Comparison of ENCODE assay signal across 9 cellular contexts in the genomic region with DNA sequence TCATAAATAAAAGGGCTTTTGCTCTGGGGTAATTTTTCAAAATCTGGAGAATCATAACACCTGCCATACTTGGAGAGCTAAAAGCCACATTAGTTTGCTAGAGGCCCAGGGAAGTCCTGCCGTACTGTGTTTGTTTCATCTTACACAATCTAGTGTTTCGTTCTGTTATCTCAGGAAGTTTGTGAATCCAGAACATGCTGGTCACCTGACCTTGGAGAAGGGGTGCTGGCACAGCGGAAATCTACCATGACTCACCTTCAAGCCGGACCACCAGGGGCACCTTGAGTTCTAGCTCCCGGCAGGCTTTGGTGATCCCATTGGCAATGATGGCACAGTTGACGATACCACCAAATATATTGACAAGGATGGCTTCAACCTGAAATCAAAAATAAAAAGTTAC.
"Had no signal": no experiment of that assay in that cellular context is flagged by ENCODE, and none has a peak within 500 bp of the region (broad histone marks: within the 10 kb centered on the region; RNA-seq: fewer than 3 reads in every experiment).

No MANE protein-coding gene starts in this region.

- H3K27ac ChIP-seq: GM23248, HL-60 had no signal

- DNase-seq: GM23248, GOT3, H7, HFFc6, IMR-90 had no signal

- H3K4me3 ChIP-seq: GM23248, HAP-1, K562 had no signal

- ATAC-seq: HCT116, K562 had no signal

- H3K4me1 ChIP-seq: HAP-1 had no signal

- H3K9me3 ChIP-seq: HAP-1 had no signal

- H3K36me3 ChIP-seq: HAP-1 had no signal
